ENCODE assay signal across 1 cellular context in the genomic region with DNA sequence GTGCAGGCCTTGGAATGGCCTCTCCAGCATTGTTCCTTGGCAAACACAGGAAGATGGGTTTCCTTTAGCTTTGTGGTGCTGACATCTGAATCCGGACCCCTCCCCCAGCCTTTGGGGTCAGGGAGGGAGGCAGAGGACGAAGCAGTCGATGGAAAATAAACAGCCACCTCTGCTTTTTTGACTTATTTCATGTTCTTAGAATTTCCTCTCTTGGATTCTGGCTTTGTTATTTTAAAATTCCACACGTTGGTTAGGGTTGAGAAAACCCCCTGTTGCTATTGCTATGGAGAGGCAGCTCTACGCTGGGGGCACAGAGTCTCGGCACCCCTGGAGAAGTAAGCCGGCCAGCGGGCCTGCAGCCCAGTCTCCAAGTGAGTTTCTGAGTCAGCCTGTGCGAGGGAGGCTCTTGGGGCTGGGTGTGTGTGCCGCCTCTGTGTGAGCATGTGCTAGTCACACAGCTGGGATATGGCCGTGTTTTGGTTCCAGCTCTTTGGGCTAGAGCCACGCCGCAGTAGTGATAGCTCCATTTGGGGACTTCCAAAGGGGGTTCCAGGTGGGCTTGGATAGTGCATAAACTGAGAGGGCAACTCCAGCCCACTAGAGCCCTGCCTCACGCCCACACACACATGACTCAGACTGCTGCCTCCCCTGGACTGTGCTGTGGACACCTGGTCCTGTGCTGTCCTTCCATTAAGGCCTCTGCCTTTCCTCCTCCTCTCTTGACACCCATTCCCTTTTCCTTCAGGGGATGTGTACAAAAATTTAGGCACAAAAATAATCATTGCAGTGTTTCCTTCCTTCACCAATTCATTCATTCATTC.
TF ChIP-seq lines count a peak whose summit lies in the region.

No MANE protein-coding gene starts in this region.

TF ChIP-seq in H1, 55 proteins besides CTCF, POLR2A, EP300 and RAD21 (continued from another document):
- no peak for TF ChIP-seq ASH2L (IDR thresholded peaks at IDR 0.05; ENCODE audit: low read length)
- TF ChIP-seq SIX5 (IDR thresholded peaks at IDR 0.05; ENCODE audit: low read depth, low read length): no peak
- peak; percentile 79 for TF ChIP-seq E2F6 (IDR thresholded peaks at IDR 0.05)
- no peak for TF ChIP-seq MAFK (IDR thresholded peaks at IDR 0.05; ENCODE audit: low read depth, low read length)
- no peak for TF ChIP-seq SP2 (IDR thresholded peaks at IDR 0.05; ENCODE audit: low read length)
- no peak for TF ChIP-seq BACH1 (IDR thresholded peaks at IDR 0.05; ENCODE audit: low read length)
- TF ChIP-seq MAX (IDR thresholded peaks at IDR 0.05): peak; percentile 82
- peak; percentile 18 for TF ChIP-seq KDM4A (IDR thresholded peaks at IDR 0.05; ENCODE audit: low read depth, low read length, severe bottlenecking)
